ENCODE assay signal across 27 cellular contexts in the genomic region with DNA sequence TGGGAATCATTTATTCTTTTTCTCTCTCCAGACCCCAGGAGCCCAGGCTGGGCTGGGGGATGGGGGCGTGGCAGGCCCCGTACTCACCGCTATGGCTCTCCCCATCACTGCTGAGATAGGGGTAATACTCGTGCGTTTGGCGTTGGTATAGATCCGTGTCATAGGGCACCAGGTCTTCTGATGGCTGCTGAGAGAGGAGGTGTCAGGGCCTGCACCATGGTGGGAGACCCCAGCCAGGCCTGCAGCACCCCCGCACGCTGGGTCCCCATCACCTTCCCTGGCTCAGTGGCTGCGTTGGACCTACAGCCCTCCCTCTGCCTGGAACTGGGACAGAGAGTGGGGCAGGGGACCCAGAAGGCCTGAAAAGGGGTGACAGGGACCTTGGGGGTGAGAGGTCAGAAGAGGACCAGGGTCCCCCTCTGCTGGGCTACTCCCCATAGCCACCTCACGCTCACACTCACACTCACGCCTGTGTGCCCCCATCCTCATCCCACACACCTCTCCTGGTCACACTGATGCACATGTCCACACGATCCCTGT. TPM values are rescaled to one million over a fixed set of nuclear protein-coding genes. Genes with fewer than 3 reads are reported as not detected.
DNase-seq lines count a peak whose midpoint lies in the region; ATAC-seq and TF ChIP-seq lines count a peak whose summit lies in the region.
"Had no signal": no experiment of that assay in that cellular context is flagged by ENCODE, and none has a peak within 500 bp of the region (broad histone marks: within the 10 kb centered on the region; RNA-seq: fewer than 3 reads in every experiment).

No MANE protein-coding gene starts in this region.

- H3K27me3 Mint-ChIP-seq in activated naive CD4-positive, alpha-beta T cell treated with anti-CD3 and anti-CD28 coated beads, Interleukin-2, amount 50 U/mL, for 24 hours: no peaks in the 10 kb centered on the region
- no peaks in the 10 kb centered on the region for H3K27me3 Mint-ChIP-seq in neural crest cell (ENCODE audit: low read depth)
- no peaks in the 10 kb centered on the region for H3K27me3 Mint-ChIP-seq in type B pancreatic cell
- H3K27me3 Mint-ChIP-seq: natural killer cell treated with Interleukin-12 subunit alpha and Interleukin-12 subunit beta and Interleukin-15 and Interleukin-18, amount 100 ng/mL, for 72 hours; progenitor cell of endocrine pancreas had no signal

- peak overlapping the region; percentile 20 for H3K27ac Mint-ChIP-seq in activated naive CD4-positive, alpha-beta T cell treated with anti-CD3 and anti-CD28 coated beads, Interleukin-2, amount 50 U/mL, for 24 hours
- no peak overlapping the region for H3K27ac Mint-ChIP-seq in activated naive CD4-positive, alpha-beta T cell treated with anti-CD3 and anti-CD28 coated beads, Interleukin-2, amount 50 U/mL, for 72 hours
- H3K27ac Mint-ChIP-seq in neural crest cell (ENCODE audit: unreplicated experiment): peak overlapping the region; percentile 93
- peak overlapping the region; percentile 8 for H3K27ac Mint-ChIP-seq in type B pancreatic cell
- H3K27ac Mint-ChIP-seq: progenitor cell of endocrine pancreas, WTC11 had no signal

- H3K9me3 ChIP-seq in colonic mucosa: no peaks in the 10 kb centered on the region
- H3K9me3 ChIP-seq: esophagus squamous epithelium, gastrocnemius medialis, testis had no signal

- peaks cover 13% of the 10 kb centered on the region for H3K4me1 Mint-ChIP-seq in activated naive CD4-positive, alpha-beta T cell treated with anti-CD3 and anti-CD28 coated beads, Interleukin-2, amount 50 U/mL, for 24 hours
- no peaks in the 10 kb centered on the region for H3K4me1 Mint-ChIP-seq in neural crest cell
- no peaks in the 10 kb centered on the region for H3K4me1 Mint-ChIP-seq in type B pancreatic cell (ENCODE audit: unreplicated experiment)

- no peak overlapping the region for H3K27ac ChIP-seq in colonic mucosa
- H3K27ac ChIP-seq: 22Rv1, gastrocnemius medialis, testis had no signal

- intact Hi-C loops in colonic mucosa (cut with DNase I): loop anchor here (5.0 to 10.0 kb wide), 2 partner anchors 77 to 479 kb away; no protein-coding TSS in a partner anchor

- H3K4me3 Mint-ChIP-seq in activated naive CD4-positive, alpha-beta T cell treated with anti-CD3 and anti-CD28 coated beads, Interleukin-2, amount 50 U/mL, for 24 hours: no peak overlapping the region
- H3K4me3 Mint-ChIP-seq in neural crest cell (no peak overlapping the region), type B pancreatic cell (no peak overlapping the region)
- H3K4me3 Mint-ChIP-seq: stimulated activated effector memory CD8-positive, alpha-beta T cell treated with anti-CD3 and anti-CD28 coated beads, Interleukin-12 subunit alpha, Interleukin-12 subunit beta, amount 100 ng/mL, for 72 hours; WTC11 had no signal

- no peak for DNase-seq in activated naive CD4-positive, alpha-beta T cell treated with anti-CD3 and anti-CD28 coated beads, Interleukin-2, amount 50 U/mL, for 72 hours (ENCODE audit: low spot score in 2 of 2)
- DNase-seq in colonic mucosa (no peak), neural crest cell (ENCODE audit: low read depth, low spot score) (no peak), type B pancreatic cell (ENCODE audit: extremely low spot score, unreplicated experiment) (no peak), COLO668 (lab: John Stamatoyannopoulos, UW; ENCODE audit: unreplicated experiment) (no peak), GM19238 (ENCODE audit: insufficient read length, low spot score) (no peak), NCI-H2081 (lab: John Stamatoyannopoulos, UW) (no peak)
- DNase-seq: activated CD4-positive, alpha-beta T cell treated with anti-CD3 and anti-CD28 coated beads, Interleukin-2, amount 50 U/mL, for 4 hours; activated CD8-positive, alpha-beta memory T cell treated with anti-CD3 and anti-CD28 coated beads, Interleukin-2, amount 50 U/mL, for 48 hours; DND-41; esophagus squamous epithelium; gastrocnemius medialis; GOT3; NCI-H1417 treated with DMSO at 0.1 percent for 48 hours; NCI-H2107; NCI-H510A; NK-92 treated with Interleukin-12 subunit alpha and Interleukin-12 subunit beta, amount 100 ng/mL, for 24 hours; stimulated activated CD4-positive, alpha-beta T cell treated with anti-CD3 and anti-CD28 coated beads, Interleukin-2, amount 100 ng/mL, for 24 hours; testis had no signal

- TF ChIP-seq CTCF in colonic mucosa (IDR thresholded peaks at IDR 0.05): no peak
- TF ChIP-seq CTCF in neural crest cell (conservative IDR thresholded peaks at IDR 0.05): no peak
- TF ChIP-seq CTCF in type B pancreatic cell (conservative IDR thresholded peaks at IDR 0.05): no peak

- no peaks in the 10 kb centered on the region for H3K36me3 ChIP-seq in colonic mucosa
- H3K36me3 ChIP-seq: esophagus squamous epithelium, gastrocnemius medialis had no signal

- ATAC-seq in activated naive CD4-positive, alpha-beta T cell treated with anti-CD3 and anti-CD28 coated beads, Interleukin-2, amount 50 U/mL, for 72 hours: no peak
- ATAC-seq: gastrocnemius medialis; natural killer cell treated with Interleukin-12 subunit alpha and Interleukin-12 subunit beta and Interleukin-15 and Interleukin-18, amount 100 ng/mL, for 72 hours; stimulated activated effector memory CD8-positive, alpha-beta T cell treated with anti-CD3 and anti-CD28 coated beads, Interleukin-12 subunit alpha, Interleukin-12 subunit beta, amount 100 ng/mL, for 72 hours; WTC11 had no signal

- H3K4me3 ChIP-seq in colonic mucosa: peak overlapping the region; percentile 13
- H3K4me3 ChIP-seq: testis had no signal

- no peaks in the 10 kb centered on the region for H3K9me3 Mint-ChIP-seq in activated naive CD4-positive, alpha-beta T cell treated with anti-CD3 and anti-CD28 coated beads, Interleukin-2, amount 50 U/mL, for 24 hours
- no peaks in the 10 kb centered on the region for H3K9me3 Mint-ChIP-seq in activated naive CD4-positive, alpha-beta T cell treated with anti-CD3 and anti-CD28 coated beads, Interleukin-2, amount 50 U/mL, for 72 hours
- H3K9me3 Mint-ChIP-seq in neural crest cell (no peaks in the 10 kb centered on the region), type B pancreatic cell (no peaks in the 10 kb centered on the region)
- H3K9me3 Mint-ChIP-seq: natural killer cell treated with Interleukin-12 subunit alpha and Interleukin-12 subunit beta and Interleukin-15 and Interleukin-18, amount 100 ng/mL, for 72 hours; stimulated activated effector memory CD8-positive, alpha-beta T cell treated with anti-CD3 and anti-CD28 coated beads, Interleukin-12 subunit alpha, Interleukin-12 subunit beta, amount 100 ng/mL, for 72 hours; WTC11 had no signal

- no peaks in the 10 kb centered on the region for H3K27me3 ChIP-seq in colonic mucosa
- H3K27me3 ChIP-seq: esophagus squamous epithelium, gastrocnemius medialis, testis had no signal

- no peaks in the 10 kb centered on the region for H3K36me3 Mint-ChIP-seq in activated naive CD4-positive, alpha-beta T cell treated with anti-CD3 and anti-CD28 coated beads, Interleukin-2, amount 50 U/mL, for 24 hours
- no peaks in the 10 kb centered on the region for H3K36me3 Mint-ChIP-seq in activated naive CD4-positive, alpha-beta T cell treated with anti-CD3 and anti-CD28 coated beads, Interleukin-2, amount 50 U/mL, for 72 hours
- H3K36me3 Mint-ChIP-seq in neural crest cell (ENCODE audit: low read depth) (no peaks in the 10 kb centered on the region), type B pancreatic cell (no peaks in the 10 kb centered on the region)
- H3K36me3 Mint-ChIP-seq: natural killer cell treated with Interleukin-12 subunit alpha and Interleukin-12 subunit beta and Interleukin-15 and Interleukin-18, amount 100 ng/mL, for 72 hours; stimulated activated effector memory CD8-positive, alpha-beta T cell treated with anti-CD3 and anti-CD28 coated beads, Interleukin-12 subunit alpha, Interleukin-12 subunit beta, amount 100 ng/mL, for 72 hours; WTC11 had no signal

- H3K4me1 ChIP-seq in colonic mucosa: no peaks in the 10 kb centered on the region
- H3K4me1 ChIP-seq: testis had no signal

- peak overlapping the region in 1 of 2 donors; percentile 41 for H3K9ac ChIP-seq in colonic mucosa (ENCODE audit: low read depth in 2 of 2, low read length in 2 of 2)

RNA-seq across cellular contexts. Expression of gene SPI1, which starts 2.7 kb away (rescaled TPM):
- total RNA-seq in activated naive CD4-positive, alpha-beta T cell treated with anti-CD3 and anti-CD28 coated beads, Interleukin-2, amount 50 U/mL, for 72 hours: under 1 TPM in 1 of 2 donors, not detected in 1; 0.20 TPM
- total RNA-seq in colonic mucosa: 10 to 100 TPM in 1 of 2 donors, 1 to 10 TPM in 1; 4.7 to 11.9 TPM
- not detected in 2 replicates for total RNA-seq in neural crest cell
- total RNA-seq in type B pancreatic cell (ENCODE audit: low replicate concordance): not detected in 2 replicates
- total RNA-seq: chondrocyte, M059J, progenitor cell of endocrine pancreas had no signal

RNA-seq across cellular contexts. Expression of gene MYBPC3, which starts 23.1 kb away (rescaled TPM):
- not detected for total RNA-seq in activated naive CD4-positive, alpha-beta T cell treated with anti-CD3 and anti-CD28 coated beads, Interleukin-2, amount 50 U/mL, for 72 hours
- under 1 TPM in 1 of 2 donors, not detected in 1; 0.42 TPM for total RNA-seq in colonic mucosa
- total RNA-seq in neural crest cell: not detected in 2 replicates
- total RNA-seq in type B pancreatic cell (ENCODE audit: low replicate concordance): 0.40 and 1.8 TPM in 2 replicates
- total RNA-seq: chondrocyte; M059J; natural killer cell treated with Interleukin-12 subunit alpha and Interleukin-12 subunit beta and Interleukin-15 and Interleukin-18, amount 100 ng/mL, for 72 hours had no signal

RNA-seq across cellular contexts. Expression of gene SLC39A13, which starts 32.8 kb away (rescaled TPM):
- 10 to 100 TPM; 11.9 to 15.2 TPM for total RNA-seq in activated naive CD4-positive, alpha-beta T cell treated with anti-CD3 and anti-CD28 coated beads, Interleukin-2, amount 50 U/mL, for 72 hours
- 10 to 100 TPM; 14.3 to 18.6 TPM for total RNA-seq in colonic mucosa
- total RNA-seq in neural crest cell: 34.5 and 36.0 TPM in 2 replicates
- 28.7 and 44.8 TPM in 2 replicates for total RNA-seq in type B pancreatic cell (ENCODE audit: low replicate concordance)

RNA-seq across cellular contexts. Expression of gene PSMC3, which starts 50.6 kb away (rescaled TPM):
- total RNA-seq in activated naive CD4-positive, alpha-beta T cell treated with anti-CD3 and anti-CD28 coated beads, Interleukin-2, amount 50 U/mL, for 72 hours: 100 to 1,000 TPM; 126 to 134 TPM
- 100 to 1,000 TPM in 1 of 2 donors, 10 to 100 TPM in 1; 74.4 to 152 TPM for total RNA-seq in colonic mucosa
- 197 and 205 TPM in 2 replicates for total RNA-seq in neural crest cell
- total RNA-seq in type B pancreatic cell (ENCODE audit: low replicate concordance): 104 and 141 TPM in 2 replicates

Comparison
In these comparisons a context has a peak if more than half of its experiments do, and no peak if none do; other contexts are left out.
1. H3K27ac Mint-ChIP-seq: peak in activated naive CD4-positive, alpha-beta T cell treated with anti-CD3 and anti-CD28 coated beads, Interleukin-2, amount 50 U/mL, for 24 hours (single experiment), neural crest cell (single experiment) and type B pancreatic cell (single experiment); none in activated naive CD4-positive, alpha-beta T cell treated with anti-CD3 and anti-CD28 coated beads, Interleukin-2, amount 50 U/mL, for 72 hours (0 of 2).